2 cellular contexts compared by ENCODE assay signal in the genomic region with DNA sequence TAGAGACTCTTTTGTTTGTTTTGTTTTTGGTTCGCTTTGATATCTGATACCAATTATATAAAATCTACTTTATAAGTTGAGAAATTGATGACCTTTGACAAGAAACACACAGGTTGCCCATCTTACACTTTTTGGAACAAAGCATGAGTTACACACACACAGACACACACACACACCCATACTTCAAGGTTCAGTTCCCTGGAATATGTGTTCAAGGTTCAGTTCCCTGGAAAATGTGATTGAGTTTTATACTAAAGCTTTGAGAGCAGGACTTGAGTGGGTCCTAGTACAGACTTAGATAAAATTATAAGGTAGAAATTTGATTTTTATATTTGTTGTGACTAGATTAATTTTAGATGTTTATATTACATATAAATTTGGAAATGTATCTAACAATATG.
TF ChIP-seq lines count a peak whose summit lies in the region.

No MANE protein-coding gene starts in this region.

TF ChIP-seq in liver, 16 proteins besides CTCF, POLR2A, EP300 and RAD21 (continued from another document):
- TF ChIP-seq, protein P1, sequence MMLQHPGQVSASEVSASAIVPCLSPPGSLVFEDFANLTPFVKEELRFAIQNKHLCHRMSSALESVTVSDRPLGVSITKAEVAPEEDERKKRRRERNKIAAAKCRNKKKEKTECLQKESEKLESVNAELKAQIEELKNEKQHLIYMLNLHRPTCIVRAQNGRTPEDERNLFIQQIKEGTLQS (IDR thresholded peaks at IDR 0.05) = no peak
- TF ChIP-seq NR2F2 (IDR thresholded peaks at IDR 0.05) = no peak
- TF ChIP-seq YY1 (IDR thresholded peaks at IDR 0.05) = no peak
- no peak for TF ChIP-seq TAF1 (conservative IDR thresholded peaks at IDR 0.05)
- TF ChIP-seq, protein P2, sequence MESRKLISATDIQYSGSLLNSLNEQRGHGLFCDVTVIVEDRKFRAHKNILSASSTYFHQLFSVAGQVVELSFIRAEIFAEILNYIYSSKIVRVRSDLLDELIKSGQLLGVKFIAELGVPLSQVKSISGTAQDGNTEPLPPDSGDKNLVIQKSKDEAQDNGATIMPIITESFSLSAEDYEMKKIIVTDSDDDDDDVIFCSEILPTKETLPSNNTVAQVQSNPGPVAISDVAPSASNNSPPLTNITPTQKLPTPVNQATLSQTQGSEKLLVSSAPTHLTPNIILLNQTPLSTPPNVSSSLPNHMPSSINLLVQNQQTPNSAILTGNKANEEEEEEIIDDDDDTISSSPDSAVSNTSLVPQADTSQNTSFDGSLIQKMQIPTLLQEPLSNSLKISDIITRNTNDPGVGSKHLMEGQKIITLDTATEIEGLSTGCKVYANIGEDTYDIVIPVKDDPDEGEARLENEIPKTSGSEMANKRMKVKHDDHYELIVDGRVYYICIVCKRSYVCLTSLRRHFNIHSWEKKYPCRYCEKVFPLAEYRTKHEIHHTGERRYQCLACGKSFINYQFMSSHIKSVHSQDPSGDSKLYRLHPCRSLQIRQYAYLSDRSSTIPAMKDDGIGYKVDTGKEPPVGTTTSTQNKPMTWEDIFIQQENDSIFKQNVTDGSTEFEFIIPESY (IDR thresholded peaks at IDR 0.05) = no peak
- peak; percentile 28 to 36 for TF ChIP-seq HNF4A (conservative IDR thresholded peaks at IDR 0.05)

TF ChIP-seq in HepG2, 621 proteins besides CTCF, POLR2A, EP300 and RAD21:
- TF ChIP-seq, protein P3, sequence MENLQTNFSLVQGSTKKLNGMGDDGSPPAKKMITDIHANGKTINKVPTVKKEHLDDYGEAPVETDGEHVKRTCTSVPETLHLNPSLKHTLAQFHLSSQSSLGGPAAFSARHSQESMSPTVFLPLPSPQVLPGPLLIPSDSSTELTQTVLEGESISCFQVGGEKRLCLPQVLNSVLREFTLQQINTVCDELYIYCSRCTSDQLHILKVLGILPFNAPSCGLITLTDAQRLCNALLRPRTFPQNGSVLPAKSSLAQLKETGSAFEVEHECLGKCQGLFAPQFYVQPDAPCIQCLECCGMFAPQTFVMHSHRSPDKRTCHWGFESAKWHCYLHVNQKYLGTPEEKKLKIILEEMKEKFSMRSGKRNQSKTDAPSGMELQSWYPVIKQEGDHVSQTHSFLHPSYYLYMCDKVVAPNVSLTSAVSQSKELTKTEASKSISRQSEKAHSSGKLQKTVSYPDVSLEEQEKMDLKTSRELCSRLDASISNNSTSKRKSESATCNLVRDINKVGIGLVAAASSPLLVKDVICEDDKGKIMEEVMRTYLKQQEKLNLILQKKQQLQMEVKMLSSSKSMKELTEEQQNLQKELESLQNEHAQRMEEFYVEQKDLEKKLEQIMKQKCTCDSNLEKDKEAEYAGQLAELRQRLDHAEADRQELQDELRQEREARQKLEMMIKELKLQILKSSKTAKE (CRISPR knock-in tag; IDR thresholded peaks at IDR 0.05; ENCODE audit: borderline replicate concordance) = no peak
- TF ChIP-seq PTBP1 (IDR thresholded peaks at IDR 0.05; ENCODE audit: low read depth, low read length, poor library complexity, severe bottlenecking) (no peak), SSRP1 (CRISPR knock-in tag; IDR thresholded peaks at IDR 0.05) (no peak), CHD2 (IDR thresholded peaks at IDR 0.05; ENCODE audit: low read depth, low read length) (no peak), ZFP36L2 (CRISPR knock-in tag; IDR thresholded peaks at IDR 0.05) (no peak), ZNF296 (CRISPR knock-in tag; conservative IDR thresholded peaks at IDR 0.05) (no peak), ZNF773 (CRISPR knock-in tag; IDR thresholded peaks at IDR 0.05; ENCODE audit: borderline replicate concordance) (no peak), RARA (CRISPR knock-in tag; IDR thresholded peaks at IDR 0.05) (no peak), DMAP1 (CRISPR knock-in tag; IDR thresholded peaks at IDR 0.05) (no peak), WIZ (CRISPR knock-in tag; IDR thresholded peaks at IDR 0.05) (no peak), FLYWCH1 (CRISPR knock-in tag; IDR thresholded peaks at IDR 0.05) (no peak), CCAR2 (optimal IDR thresholded peaks at IDR 0.05; ENCODE audit: low read depth, low read length) (no peak), ZNF441 (CRISPR knock-in tag; IDR thresholded peaks at IDR 0.05; ENCODE audit: borderline replicate concordance) (no peak), ZNF256 (CRISPR knock-in tag; conservative IDR thresholded peaks at IDR 0.05) (no peak), MAZ (IDR thresholded peaks at IDR 0.05; ENCODE audit: borderline replicate concordance, low read depth, low read length) (no peak), MAZ (CRISPR knock-in tag; IDR thresholded peaks at IDR 0.05; ENCODE audit: low read depth) (no peak), XBP1 (CRISPR knock-in tag; IDR thresholded peaks at IDR 0.05) (no peak)
- TF ChIP-seq, protein P4, sequence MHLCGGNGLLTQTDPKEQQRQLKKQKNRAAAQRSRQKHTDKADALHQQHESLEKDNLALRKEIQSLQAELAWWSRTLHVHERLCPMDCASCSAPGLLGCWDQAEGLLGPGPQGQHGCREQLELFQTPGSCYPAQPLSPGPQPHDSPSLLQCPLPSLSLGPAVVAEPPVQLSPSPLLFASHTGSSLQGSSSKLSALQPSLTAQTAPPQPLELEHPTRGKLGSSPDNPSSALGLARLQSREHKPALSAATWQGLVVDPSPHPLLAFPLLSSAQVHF (CRISPR knock-in tag; IDR thresholded peaks at IDR 0.05) = no peak
- TF ChIP-seq, protein P5, sequence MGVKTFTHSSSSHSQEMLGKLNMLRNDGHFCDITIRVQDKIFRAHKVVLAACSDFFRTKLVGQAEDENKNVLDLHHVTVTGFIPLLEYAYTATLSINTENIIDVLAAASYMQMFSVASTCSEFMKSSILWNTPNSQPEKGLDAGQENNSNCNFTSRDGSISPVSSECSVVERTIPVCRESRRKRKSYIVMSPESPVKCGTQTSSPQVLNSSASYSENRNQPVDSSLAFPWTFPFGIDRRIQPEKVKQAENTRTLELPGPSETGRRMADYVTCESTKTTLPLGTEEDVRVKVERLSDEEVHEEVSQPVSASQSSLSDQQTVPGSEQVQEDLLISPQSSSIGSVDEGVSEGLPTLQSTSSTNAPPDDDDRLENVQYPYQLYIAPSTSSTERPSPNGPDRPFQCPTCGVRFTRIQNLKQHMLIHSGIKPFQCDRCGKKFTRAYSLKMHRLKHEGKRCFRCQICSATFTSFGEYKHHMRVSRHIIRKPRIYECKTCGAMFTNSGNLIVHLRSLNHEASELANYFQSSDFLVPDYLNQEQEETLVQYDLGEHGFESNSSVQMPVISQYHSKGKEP (CRISPR knock-in tag; IDR thresholded peaks at IDR 0.05) = no peak
- TF ChIP-seq, protein P6, sequence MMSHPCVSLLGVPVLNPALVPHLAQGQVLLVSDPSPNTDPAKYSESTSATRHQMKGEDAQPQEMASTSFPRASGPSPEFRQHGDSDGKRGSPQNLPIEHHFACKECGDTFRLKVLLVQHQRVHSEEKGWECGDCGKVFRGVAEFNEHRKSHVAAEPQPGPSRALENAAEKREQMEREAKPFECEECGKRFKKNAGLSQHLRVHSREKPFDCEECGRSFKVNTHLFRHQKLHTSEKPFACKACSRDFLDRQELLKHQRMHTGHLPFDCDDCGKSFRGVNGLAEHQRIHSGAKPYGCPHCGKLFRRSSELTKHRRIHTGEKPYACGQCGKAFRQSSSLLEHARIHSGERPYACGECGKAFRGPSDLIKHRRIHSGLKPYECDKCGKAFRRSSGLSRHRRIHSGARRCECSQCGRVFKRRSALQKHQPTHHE (CRISPR knock-in tag; IDR thresholded peaks at IDR 0.05; ENCODE audit: borderline replicate concordance) = no peak
- TF ChIP-seq, protein P7, sequence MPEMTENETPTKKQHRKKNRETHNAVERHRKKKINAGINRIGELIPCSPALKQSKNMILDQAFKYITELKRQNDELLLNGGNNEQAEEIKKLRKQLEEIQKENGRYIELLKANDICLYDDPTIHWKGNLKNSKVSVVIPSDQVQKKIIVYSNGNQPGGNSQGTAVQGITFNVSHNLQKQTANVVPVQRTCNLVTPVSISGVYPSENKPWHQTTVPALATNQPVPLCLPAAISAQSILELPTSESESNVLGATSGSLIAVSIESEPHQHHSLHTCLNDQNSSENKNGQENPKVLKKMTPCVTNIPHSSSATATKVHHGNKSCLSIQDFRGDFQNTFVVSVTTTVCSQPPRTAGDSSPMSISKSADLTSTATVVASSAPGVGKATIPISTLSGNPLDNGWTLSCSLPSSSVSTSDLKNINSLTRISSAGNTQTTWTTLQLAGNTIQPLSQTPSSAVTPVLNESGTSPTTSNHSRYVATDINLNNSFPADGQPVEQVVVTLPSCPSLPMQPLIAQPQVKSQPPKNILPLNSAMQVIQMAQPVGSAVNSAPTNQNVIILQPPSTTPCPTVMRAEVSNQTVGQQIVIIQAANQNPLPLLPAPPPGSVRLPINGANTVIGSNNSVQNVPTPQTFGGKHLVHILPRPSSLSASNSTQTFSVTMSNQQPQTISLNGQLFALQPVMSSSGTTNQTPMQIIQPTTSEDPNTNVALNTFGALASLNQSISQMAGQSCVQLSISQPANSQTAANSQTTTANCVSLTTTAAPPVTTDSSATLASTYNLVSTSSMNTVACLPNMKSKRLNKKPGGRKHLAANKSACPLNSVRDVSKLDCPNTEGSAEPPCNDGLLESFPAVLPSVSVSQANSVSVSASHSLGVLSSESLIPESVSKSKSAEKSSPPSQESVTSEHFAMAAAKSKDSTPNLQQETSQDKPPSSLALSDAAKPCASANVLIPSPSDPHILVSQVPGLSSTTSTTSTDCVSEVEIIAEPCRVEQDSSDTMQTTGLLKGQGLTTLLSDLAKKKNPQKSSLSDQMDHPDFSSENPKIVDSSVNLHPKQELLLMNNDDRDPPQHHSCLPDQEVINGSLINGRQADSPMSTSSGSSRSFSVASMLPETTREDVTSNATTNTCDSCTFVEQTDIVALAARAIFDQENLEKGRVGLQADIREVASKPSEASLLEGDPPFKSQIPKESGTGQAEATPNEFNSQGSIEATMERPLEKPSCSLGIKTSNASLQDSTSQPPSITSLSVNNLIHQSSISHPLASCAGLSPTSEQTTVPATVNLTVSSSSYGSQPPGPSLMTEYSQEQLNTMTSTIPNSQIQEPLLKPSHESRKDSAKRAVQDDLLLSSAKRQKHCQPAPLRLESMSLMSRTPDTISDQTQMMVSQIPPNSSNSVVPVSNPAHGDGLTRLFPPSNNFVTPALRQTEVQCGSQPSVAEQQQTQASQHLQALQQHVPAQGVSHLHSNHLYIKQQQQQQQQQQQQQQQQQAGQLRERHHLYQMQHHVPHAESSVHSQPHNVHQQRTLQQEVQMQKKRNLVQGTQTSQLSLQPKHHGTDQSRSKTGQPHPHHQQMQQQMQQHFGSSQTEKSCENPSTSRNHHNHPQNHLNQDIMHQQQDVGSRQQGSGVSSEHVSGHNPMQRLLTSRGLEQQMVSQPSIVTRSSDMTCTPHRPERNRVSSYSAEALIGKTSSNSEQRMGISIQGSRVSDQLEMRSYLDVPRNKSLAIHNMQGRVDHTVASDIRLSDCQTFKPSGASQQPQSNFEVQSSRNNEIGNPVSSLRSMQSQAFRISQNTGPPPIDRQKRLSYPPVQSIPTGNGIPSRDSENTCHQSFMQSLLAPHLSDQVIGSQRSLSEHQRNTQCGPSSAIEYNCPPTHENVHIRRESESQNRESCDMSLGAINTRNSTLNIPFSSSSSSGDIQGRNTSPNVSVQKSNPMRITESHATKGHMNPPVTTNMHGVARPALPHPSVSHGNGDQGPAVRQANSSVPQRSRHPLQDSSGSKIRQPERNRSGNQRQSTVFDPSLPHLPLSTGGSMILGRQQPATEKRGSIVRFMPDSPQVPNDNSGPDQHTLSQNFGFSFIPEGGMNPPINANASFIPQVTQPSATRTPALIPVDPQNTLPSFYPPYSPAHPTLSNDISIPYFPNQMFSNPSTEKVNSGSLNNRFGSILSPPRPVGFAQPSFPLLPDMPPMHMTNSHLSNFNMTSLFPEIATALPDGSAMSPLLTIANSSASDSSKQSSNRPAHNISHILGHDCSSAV (CRISPR knock-in tag; IDR thresholded peaks at IDR 0.05; ENCODE audit: borderline replicate concordance) = no peak
TF ChIP-seq in HepG2: peak in this region for 0.
